Comparison of ENCODE assay signal across 1 cellular context in genomic region chr5:125700380-125700856, GRCh38.
TF ChIP-seq lines count a peak whose summit lies in the region.

No MANE protein-coding gene starts in this region.

TF ChIP-seq in HepG2, 621 proteins besides CTCF, POLR2A, EP300 and RAD21 (continued from another document):
- TF ChIP-seq PAXIP1 (CRISPR knock-in tag; conservative IDR thresholded peaks at IDR 0.05) = no peak; the same call in 1 of the 2 replicates
